In the genomic region with DNA sequence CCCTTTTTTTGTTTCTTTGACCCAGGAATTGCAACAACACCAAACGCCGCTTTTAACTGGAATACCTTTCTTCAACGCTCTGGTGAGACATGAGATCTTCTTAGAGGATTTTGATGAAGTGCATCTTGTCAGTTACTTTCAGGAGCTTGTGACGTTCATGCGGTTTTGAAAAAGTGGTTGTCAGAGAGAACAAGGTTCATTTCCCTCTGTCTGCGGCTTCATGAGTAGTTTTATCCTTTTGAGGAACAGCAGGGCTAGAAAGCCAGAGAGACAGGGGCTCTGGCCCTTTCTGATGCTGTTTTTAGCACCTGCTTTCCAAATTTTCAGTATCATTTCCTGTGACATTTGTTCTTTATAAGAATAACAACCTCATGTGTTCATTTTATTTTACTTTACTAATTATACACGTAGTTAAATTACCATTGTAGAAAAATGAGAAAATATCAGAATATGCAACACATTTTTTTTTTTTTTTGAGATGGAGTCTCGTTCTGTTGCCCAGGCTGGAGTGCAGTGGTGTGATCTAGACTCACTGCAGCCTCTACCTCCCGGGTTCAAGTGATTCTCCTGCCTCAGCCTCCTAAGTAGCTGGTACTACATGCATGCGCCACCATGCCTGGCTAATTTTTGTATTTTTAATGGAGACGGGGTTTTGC, we compare ENCODE assay signal across 9 cellular contexts.
DNase-seq lines count a peak whose midpoint lies in the region; ATAC-seq lines count a peak whose summit lies in the region.
"Had no signal": no experiment of that assay in that cellular context is flagged by ENCODE, and none has a peak within 500 bp of the region (broad histone marks: within the 10 kb centered on the region; RNA-seq: fewer than 3 reads in every experiment).

No MANE protein-coding gene starts in this region.

- no peak overlapping the region for H2AK5ac ChIP-seq in mesenchymal stem cell (ENCODE audit: low read length, severe bottlenecking)

- no peaks in the 10 kb centered on the region for H3K9me3 ChIP-seq in mesenchymal stem cell (ENCODE audit: control insufficient read depth, low read length)
- H3K9me3 ChIP-seq: thoracic aorta had no signal

- no peaks in the 10 kb centered on the region for H3K4me1 ChIP-seq in mesenchymal stem cell (ENCODE audit: control insufficient read depth, insufficient read depth, low read depth, low read length)

- no peak overlapping the region for H3K14ac ChIP-seq in mesenchymal stem cell (ENCODE audit: low read length in 2 of 2)

- no peaks in the 10 kb centered on the region for H3K36me3 Mint-ChIP-seq in activated T-cell treated with anti-CD3 and anti-CD28 coated beads, Interleukin-2, amount 50 U/mL, for 4 hours (ENCODE audit: insufficient read depth)

- ATAC-seq in GM19351 (IDR thresholded peaks at IDR 0.05; ENCODE audit: unreplicated experiment) (peak; percentile 97), HG03342 (IDR thresholded peaks at IDR 0.05; ENCODE audit: unreplicated experiment) (peak; percentile 66)
- ATAC-seq in activated T-cell treated with anti-CD3 and anti-CD28 coated beads, Interleukin-2, amount 50 U/mL, for 4 hours = peak; percentile 86 to 90

- H3K9me3 Mint-ChIP-seq in activated T-cell treated with anti-CD3 and anti-CD28 coated beads, Interleukin-2, amount 50 U/mL, for 4 hours = no peaks in the 10 kb centered on the region

- no peaks in the 10 kb centered on the region for H3K27me3 ChIP-seq in mesenchymal stem cell (ENCODE audit: control insufficient read depth in 1 of 2, insufficient read depth in 1 of 2, low read length in 2 of 2)

- DNase-seq in CD1c-positive myeloid dendritic cell (ENCODE audit: extremely low spot score) = peak; percentile 79
- DNase-seq in activated T-cell treated with anti-CD3 and anti-CD28 coated beads, Interleukin-2, amount 50 U/mL, for 4 hours = no peak
- no peak for DNase-seq in SHP77 (lab: John Stamatoyannopoulos, UW)
- DNase-seq in mesenchymal stem cell = no peak
- DNase-seq in NCI-H2029 (lab: John Stamatoyannopoulos, UW) = no peak
- DNase-seq in HT-29 (ENCODE audit: low spot score) = no peak

- no peak overlapping the region for H4K91ac ChIP-seq in mesenchymal stem cell (ENCODE audit: low read length)

- no peak overlapping the region for H3K9ac ChIP-seq in mesenchymal stem cell (ENCODE audit: low read length)

- no peak overlapping the region for H3K4ac ChIP-seq in mesenchymal stem cell (ENCODE audit: low read depth in 1 of 2, low read length in 2 of 2)

- H3K79me1 ChIP-seq in mesenchymal stem cell (replicated peaks; ENCODE audit: low read length, poor library complexity, severe bottlenecking) = no peaks in the 10 kb centered on the region

- H3K27me3 Mint-ChIP-seq in activated T-cell treated with anti-CD3 and anti-CD28 coated beads, Interleukin-2, amount 50 U/mL, for 4 hours (ENCODE audit: low read depth) = no peaks in the 10 kb centered on the region

- H3K36me3 ChIP-seq in mesenchymal stem cell (ENCODE audit: control insufficient read depth in 1 of 2, insufficient read depth in 2 of 2, low read depth in 1 of 2, low read length in 2 of 2) = no peaks in the 10 kb centered on the region
- H3K36me3 ChIP-seq: thoracic aorta had no signal

- H2AFZ ChIP-seq in mesenchymal stem cell (ENCODE audit: low read depth, low read length) = no peak overlapping the region

- no peak overlapping the region for H2BK5ac ChIP-seq in mesenchymal stem cell (ENCODE audit: low read depth, low read length, poor library complexity, severe bottlenecking)

- WGBS in mesenchymal stem cell = 84% methylated on average over 10 of the region's 11 CpGs

- H2BK120ac ChIP-seq in mesenchymal stem cell (ENCODE audit: low read depth, low read length) = no peak overlapping the region

- H4K8ac ChIP-seq in mesenchymal stem cell (ENCODE audit: low read length) = no peak overlapping the region

- no peak overlapping the region for H2BK12ac ChIP-seq in mesenchymal stem cell (ENCODE audit: low read length in 2 of 2)

- H3K4me3 Mint-ChIP-seq in activated T-cell treated with anti-CD3 and anti-CD28 coated beads, Interleukin-2, amount 50 U/mL, for 4 hours = no peak overlapping the region

- H3K4me3 ChIP-seq in mesenchymal stem cell (ENCODE audit: insufficient read depth in 1 of 2, low read depth in 1 of 2, low read length in 2 of 2) = no peak overlapping the region
- H3K4me3 ChIP-seq: thoracic aorta had no signal

- H3K23ac ChIP-seq in mesenchymal stem cell (ENCODE audit: low read length in 2 of 2) = no peak overlapping the region

- no peak overlapping the region for H3K18ac ChIP-seq in mesenchymal stem cell (ENCODE audit: low read depth in 1 of 2, low read length in 2 of 2)

- H3K27ac ChIP-seq in mesenchymal stem cell (ENCODE audit: low read length, poor library complexity, severe bottlenecking) = no peak overlapping the region
- H3K27ac ChIP-seq: thoracic aorta had no signal

- no peak overlapping the region for H2BK15ac ChIP-seq in mesenchymal stem cell (ENCODE audit: low read depth, poor library complexity, severe bottlenecking)

- H3K4me1 Mint-ChIP-seq in activated T-cell treated with anti-CD3 and anti-CD28 coated beads, Interleukin-2, amount 50 U/mL, for 4 hours (ENCODE audit: low read depth) = peaks cover 3% of the 10 kb centered on the region

- no peak overlapping the region for H3K4me2 ChIP-seq in mesenchymal stem cell (ENCODE audit: low read length, poor library complexity, severe bottlenecking)
